ENCODE assay signal across 14 cellular contexts in the genomic region with DNA sequence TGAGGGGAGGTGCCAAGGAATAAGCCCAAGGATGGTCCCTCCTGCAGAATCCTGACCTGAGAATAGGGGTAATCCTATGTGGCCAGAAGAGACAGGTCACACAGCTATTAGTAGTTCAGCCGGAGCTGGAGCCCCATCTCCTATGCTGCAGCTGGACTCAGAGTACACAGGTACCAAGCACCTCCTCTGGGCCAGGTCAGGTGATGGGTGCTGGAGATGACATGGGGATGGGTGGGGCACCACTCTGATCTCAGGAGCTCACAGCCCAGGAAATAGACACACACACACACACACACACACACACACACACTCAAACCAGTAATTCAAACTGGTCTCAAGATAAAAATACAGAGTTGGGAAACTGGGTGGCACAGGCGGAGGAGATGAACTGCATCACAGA. TPM values are rescaled to one million over a fixed set of nuclear protein-coding genes. Genes with fewer than 3 reads are reported as not detected.
DNase-seq lines count a peak whose midpoint lies in the region; ATAC-seq and TF ChIP-seq lines count a peak whose summit lies in the region.
"Had no signal": no experiment of that assay in that cellular context is flagged by ENCODE, and none has a peak within 500 bp of the region (broad histone marks: within the 10 kb centered on the region; RNA-seq: fewer than 3 reads in every experiment).

No MANE protein-coding gene starts in this region.

- intact Hi-C loops in spleen (cut with DNase I; ENCODE audit: low total_unique reads), result no loop called here

- H3K27ac Mint-ChIP-seq in activated naive CD4-positive, alpha-beta T cell treated with anti-CD3 and anti-CD28 coated beads, Interleukin-2, amount 50 U/mL, for 24 hours, result no peak overlapping the region
- peak overlapping the region; percentile 78 for H3K27ac Mint-ChIP-seq in activated CD4-positive, alpha-beta T cell treated with anti-CD3 and anti-CD28 coated beads, Interleukin-2, amount 10 ng/mL, durations not matched to agents 7 days and 5 days
- H3K27ac Mint-ChIP-seq: progenitor cell of endocrine pancreas had no signal

- no peaks in the 10 kb centered on the region for H3K27me3 Mint-ChIP-seq in activated naive CD4-positive, alpha-beta T cell treated with anti-CD3 and anti-CD28 coated beads, Interleukin-2, amount 50 U/mL, for 24 hours
- H3K27me3 Mint-ChIP-seq in activated CD4-positive, alpha-beta T cell treated with anti-CD3 and anti-CD28 coated beads, Interleukin-2, amount 10 ng/mL, durations not matched to agents 7 days and 5 days, result no peaks in the 10 kb centered on the region
- H3K27me3 Mint-ChIP-seq: progenitor cell of endocrine pancreas had no signal

- CTCF ChIA-PET in activated CD4-positive, alpha-beta T cell treated with anti-CD3 and anti-CD28 coated beads, Interleukin-2, amount 10 ng/mL, durations not matched to agents 7 days and 5 days (lab: Charles Lee), result no interaction called here

- H3K9me3 ChIP-seq in spleen, result no peaks in the 10 kb centered on the region
- H3K9me3 ChIP-seq: HAP-1, heart left ventricle, SK-N-SH had no signal

- no peaks in the 10 kb centered on the region for H3K27me3 ChIP-seq in spleen (replicated peaks in 1 of 7)
- H3K27me3 ChIP-seq: heart left ventricle had no signal

- no peaks in the 10 kb centered on the region for H3K9me3 Mint-ChIP-seq in activated naive CD4-positive, alpha-beta T cell treated with anti-CD3 and anti-CD28 coated beads, Interleukin-2, amount 50 U/mL, for 24 hours
- peaks cover 3% of the 10 kb centered on the region for H3K9me3 Mint-ChIP-seq in activated CD4-positive, alpha-beta T cell treated with anti-CD3 and anti-CD28 coated beads, Interleukin-2, amount 10 ng/mL, durations not matched to agents 7 days and 5 days

- no peaks in the 10 kb centered on the region for H3K36me3 ChIP-seq in spleen
- H3K36me3 ChIP-seq: HAP-1, heart left ventricle had no signal

- POLR2A ChIA-PET in activated CD4-positive, alpha-beta T cell treated with anti-CD3 and anti-CD28 coated beads, Interleukin-2, amount 10 ng/mL, durations not matched to agents 7 days and 5 days (lab: Charles Lee), result no interaction called here

- no peaks in the 10 kb centered on the region for H3K36me3 Mint-ChIP-seq in activated naive CD4-positive, alpha-beta T cell treated with anti-CD3 and anti-CD28 coated beads, Interleukin-2, amount 50 U/mL, for 24 hours
- H3K36me3 Mint-ChIP-seq in activated CD4-positive, alpha-beta T cell treated with anti-CD3 and anti-CD28 coated beads, Interleukin-2, amount 10 ng/mL, durations not matched to agents 7 days and 5 days (ENCODE audit: low read depth), result no peaks in the 10 kb centered on the region

- no peak for TF ChIP-seq POLR2A in spleen (IDR thresholded peaks at IDR 0.05)

- peaks cover 43% of the 10 kb centered on the region for H3K4me1 Mint-ChIP-seq in activated naive CD4-positive, alpha-beta T cell treated with anti-CD3 and anti-CD28 coated beads, Interleukin-2, amount 50 U/mL, for 24 hours
- peaks cover 40% of the 10 kb centered on the region for H3K4me1 Mint-ChIP-seq in activated CD4-positive, alpha-beta T cell treated with anti-CD3 and anti-CD28 coated beads, Interleukin-2, amount 10 ng/mL, durations not matched to agents 7 days and 5 days

- peak overlapping the region; percentile 52 for H3K4me3 Mint-ChIP-seq in activated naive CD4-positive, alpha-beta T cell treated with anti-CD3 and anti-CD28 coated beads, Interleukin-2, amount 50 U/mL, for 24 hours
- H3K4me3 Mint-ChIP-seq in activated CD4-positive, alpha-beta T cell treated with anti-CD3 and anti-CD28 coated beads, Interleukin-2, amount 10 ng/mL, durations not matched to agents 7 days and 5 days, result no peak overlapping the region

- no peak for ATAC-seq in HG03354 (IDR thresholded peaks at IDR 0.05; ENCODE audit: poor library complexity, severe bottlenecking, unreplicated experiment)
- ATAC-seq in HG02763 (IDR thresholded peaks at IDR 0.05; ENCODE audit: unreplicated experiment), result no peak
- ATAC-seq: heart left ventricle had no signal

- H3K4me3 ChIP-seq in spleen, result no peak overlapping the region
- H3K4me3 ChIP-seq: HAP-1, heart left ventricle had no signal

- no peak for TF ChIP-seq CTCF in spleen (IDR thresholded peaks at IDR 0.05 in 8 of 11, conservative IDR thresholded peaks at IDR 0.05 in 3 of 11)

- DNase-seq in activated naive CD4-positive, alpha-beta T cell treated with Interleukin-2 at 50 U/mL for 16 hours, result no peak
- peak; percentile 66 for DNase-seq in activated CD4-positive, alpha-beta T cell treated with anti-CD3 and anti-CD28 coated beads, Interleukin-2, amount 10 ng/mL, durations not matched to agents 7 days and 5 days
- DNase-seq in effector CD4-positive, alpha-beta T cell, result peak; percentile 38
- DNase-seq in spleen, result peak; percentile 57
- no peak for DNase-seq in stimulated activated CD4-positive, alpha-beta T cell treated with anti-CD3 and anti-CD28 coated beads, Interleukin-12 subunit alpha, Interleukin-12 subunit beta, amount 100 ng/mL, for 4 hours
- DNase-seq: erythroblast; heart left ventricle; stimulated activated CD4-positive, alpha-beta T cell treated with anti-CD3 and anti-CD28 coated beads, Interleukin-15, amount 100 ng/mL, for 24 hours had no signal

- H3K27ac ChIP-seq in spleen, result no peak overlapping the region
- H3K27ac ChIP-seq: heart left ventricle had no signal

- WGBS in spleen, 5 donors, result 83 to 100% (median 94%) methylated on average over 1 to 2 of the region's 2 CpGs

- H3K4me1 ChIP-seq in spleen, result peaks cover 0 to 52% (median 21%) of the 10 kb centered on the region in 6 donors

RNA-seq across cellular contexts. Expression of a gene that starts 54.2 kb away (rescaled TPM):
- total RNA-seq in activated CD4-positive, alpha-beta T cell treated with anti-CD3 and anti-CD28 coated beads, Interleukin-2, amount 10 ng/mL, durations not matched to agents 7 days and 5 days, result 100 to 1,000 TPM in 1 of 2 experiments, 10 to 100 TPM in 1; 93.4 to 127 TPM
- total RNA-seq in spleen, result 10 to 100 TPM; 24.4 to 73.5 (median 55.4) TPM
- polyA plus RNA-seq in spleen, result 10 to 100 TPM; 14.4 to 22.1 (median 14.9) TPM

Comparison
In these comparisons a context has a peak if more than half of its experiments do, and no peak if none do; other contexts are left out.
1. DNase-seq: peak in activated CD4-positive, alpha-beta T cell treated with anti-CD3 and anti-CD28 coated beads, Interleukin-2, amount 10 ng/mL, durations not matched to agents 7 days and 5 days (single experiment), effector CD4-positive, alpha-beta T cell (single experiment) and spleen (single experiment); none in activated naive CD4-positive, alpha-beta T cell treated with Interleukin-2 at 50 U/mL for 16 hours (single experiment) and stimulated activated CD4-positive, alpha-beta T cell treated with anti-CD3 and anti-CD28 coated beads, Interleukin-12 subunit alpha, Interleukin-12 subunit beta, amount 100 ng/mL, for 4 hours (single experiment).